In genomic region chr17:17985555-17985954, GRCh38 we compare ENCODE assay signal across 1 cellular context.
A peak's percentile ranks its signal among the peaks of the same experiment; 100 is the strongest.
TF ChIP-seq lines count a peak whose summit lies in the region.

No MANE protein-coding gene starts in this region.

TF ChIP-seq in IMR-90, 13 proteins besides CTCF, POLR2A, EP300 and RAD21:
- no peak for TF ChIP-seq USF2 (IDR thresholded peaks at IDR 0.05; ENCODE audit: low read depth, low read length)
- no peak for TF ChIP-seq RCOR1 (IDR thresholded peaks at IDR 0.05; ENCODE audit: insufficient replicate concordance, low read length)
- no peak for TF ChIP-seq RFX5 (IDR thresholded peaks at IDR 0.05; ENCODE audit: low read depth, low read length)
- no peak for TF ChIP-seq FOS (IDR thresholded peaks at IDR 0.05; ENCODE audit: low read depth, low read length)
- peak; percentile 31 for TF ChIP-seq SMC3 (IDR thresholded peaks at IDR 0.05; ENCODE audit: low read depth, low read length)
- no peak for TF ChIP-seq BHLHE40 (IDR thresholded peaks at IDR 0.05; ENCODE audit: low read depth, low read length)
- TF ChIP-seq MAFK (IDR thresholded peaks at IDR 0.05; ENCODE audit: low read depth, low read length), result no peak
